In genomic region chr9:117218951-117219350, GRCh38 we compare ENCODE assay signal across 19 cellular contexts.
A peak's percentile ranks its signal among the peaks of the same experiment; 100 is the strongest.
DNase-seq lines count a peak whose midpoint lies in the region; ATAC-seq and TF ChIP-seq lines count a peak whose summit lies in the region.
"Had no signal": no experiment of that assay in that cellular context is flagged by ENCODE, and none has a peak within 500 bp of the region (broad histone marks: within the 10 kb centered on the region; RNA-seq: fewer than 3 reads in every experiment).

No MANE protein-coding gene starts in this region.

- peaks cover 5% of the 10 kb centered on the region for H3K4me1 Mint-ChIP-seq in progenitor cell of endocrine pancreas (ENCODE audit: low read depth)

- no peak overlapping the region for H3K4me3 Mint-ChIP-seq in progenitor cell of endocrine pancreas (ENCODE audit: low read depth)
- H3K4me3 Mint-ChIP-seq: CD4-positive, alpha-beta T cell had no signal

- ATAC-seq in RWPE2 (ENCODE audit: low read depth), result peak; percentile 57; the same call in 1 of the 3 replicates
- ATAC-seq in activated CD4-positive, CD25-positive, alpha-beta regulatory T cell treated with anti-CD3 and anti-CD28 coated beads, Interleukin-2, amount 50 U/mL, for 24 hours, result no peak

- H3K36me3 Mint-ChIP-seq in progenitor cell of endocrine pancreas (ENCODE audit: insufficient read depth), result peaks cover 2% of the 10 kb centered on the region

- H3K27me3 ChIP-seq in RWPE2 (ENCODE audit: insufficient read depth, poor library complexity, severe bottlenecking), result no peaks in the 10 kb centered on the region
- H3K27me3 ChIP-seq: BE2C, MG63 had no signal

- no peaks in the 10 kb centered on the region for H3K9me3 ChIP-seq in RWPE2 (ENCODE audit: severe bottlenecking)
- H3K9me3 ChIP-seq: BE2C, MG63 had no signal

- H3K36me3 ChIP-seq in RWPE2 (ENCODE audit: low read depth), result no peaks in the 10 kb centered on the region
- H3K36me3 ChIP-seq: MG63 had no signal

- H3K9me3 Mint-ChIP-seq in progenitor cell of endocrine pancreas (ENCODE audit: low read depth), result no peaks in the 10 kb centered on the region

- no peaks in the 10 kb centered on the region for H3K4me1 ChIP-seq in RWPE2 (ENCODE audit: insufficient read depth, poor library complexity, severe bottlenecking)

- no peak for TF ChIP-seq CTCF in RWPE2 (IDR thresholded peaks at IDR 0.05; ENCODE audit: poor library complexity, severe bottlenecking)
- TF ChIP-seq CTCF in progenitor cell of endocrine pancreas (IDR thresholded peaks at IDR 0.05; ENCODE audit: unreplicated experiment), result no peak

- H3K27ac Mint-ChIP-seq in progenitor cell of endocrine pancreas, result peak overlapping the region; percentile 9
- H3K27ac Mint-ChIP-seq: CD4-positive, alpha-beta T cell had no signal

- H3K27me3 Mint-ChIP-seq in progenitor cell of endocrine pancreas, result no peaks in the 10 kb centered on the region
- H3K27me3 Mint-ChIP-seq: CD4-positive, alpha-beta T cell had no signal

- no peak overlapping the region for H3K27ac ChIP-seq in RWPE2 (ENCODE audit: poor library complexity, severe bottlenecking)
- H3K27ac ChIP-seq: HL-60 had no signal

- no peak overlapping the region for H3K4me3 ChIP-seq in RWPE2 (ENCODE audit: severe bottlenecking)
- H3K4me3 ChIP-seq: MG63 had no signal

- DNase-seq in DMS 273 (lab: John Stamatoyannopoulos, UW; ENCODE audit: unreplicated experiment) (peak; percentile 49), NCI-H1694 (lab: John Stamatoyannopoulos, UW) (peak; percentile 15), RWPE2 (ENCODE audit: low spot score) (no peak), progenitor cell of endocrine pancreas (ENCODE audit: low spot score, unreplicated experiment) (no peak), NCI-H345 (lab: John Stamatoyannopoulos, UW) (no peak), GM03348 (ENCODE audit: low spot score) (no peak), UCSD-AML1 (lab: John Stamatoyannopoulos, UW; ENCODE audit: unreplicated experiment) (no peak)
- DNase-seq: CD4-positive, alpha-beta T cell; DMS79; IMR-90; Karpas-422; MG63; NCI-H1048; NCI-H1436; NCI-H2227 treated with DMSO at 0.1 percent for 48 hours; RPMI8226 had no signal

Comparison
In these comparisons a context has a peak if more than half of its experiments do, and no peak if none do; other contexts are left out.
1. DNase-seq: peak in DMS 273 (single experiment) and NCI-H1694 (single experiment); none in RWPE2 (single experiment), progenitor cell of endocrine pancreas (single experiment), NCI-H345 (single experiment), GM03348 (single experiment) and UCSD-AML1 (single experiment).